Comparison of ENCODE assay signal across 8 cellular contexts in genomic region chr11:76807206-76807875, GRCh38. TPM values are rescaled to one million over a fixed set of nuclear protein-coding genes. Genes with fewer than 3 reads are reported as not detected.
DNase-seq lines count a peak whose midpoint lies in the region; ATAC-seq and TF ChIP-seq lines count a peak whose summit lies in the region.

No MANE protein-coding gene starts in this region.

- TF ChIP-seq CTCF in heart right ventricle (IDR thresholded peaks at IDR 0.05) (peak; percentile 63 to 88 (median 84)), psoas muscle (IDR thresholded peaks at IDR 0.05) (peak; percentile 80)

- H3K27me3 ChIP-seq in heart right ventricle = no peaks in the 10 kb centered on the region
- H3K27me3 ChIP-seq in psoas muscle (ENCODE audit: insufficient read depth in 3 of 3, low read length in 2 of 3) = no peaks in the 10 kb centered on the region

- H3K4me3 ChIP-seq in heart right ventricle (peak overlapping the region in 5 of 10 donors; percentile 2 to 38 (median 15)), psoas muscle (peak overlapping the region; percentile 12)

- peak; percentile 76 to 92 (median 86) for ATAC-seq in heart right ventricle
- peak; percentile 90 to 93 (median 91) for ATAC-seq in psoas muscle
- no peak for ATAC-seq in HG03097 (IDR thresholded peaks at IDR 0.05; ENCODE audit: low FRiP score, unreplicated experiment)

- peaks cover 0 to 40% (median 18%) of the 10 kb centered on the region in 9 donors for H3K4me1 ChIP-seq in heart right ventricle
- no peaks in the 10 kb centered on the region for H3K4me1 ChIP-seq in psoas muscle

- no peaks in the 10 kb centered on the region for H3K36me3 ChIP-seq in heart right ventricle
- no peaks in the 10 kb centered on the region for H3K36me3 ChIP-seq in psoas muscle (ENCODE audit: insufficient read depth in 1 of 2, low read depth in 1 of 2)

- intact Hi-C loops in heart right ventricle (cut with DNase I) = loop anchor here in 9 of 10 donors (1.0 to 10.0 kb wide), 9 partner anchors 31 to 287 kb away; partner anchors contain the start of gene ACER3 (in 1 of the 9)
- intact Hi-C loops in psoas muscle (cut with DNase I) = loop anchor here in 1 of 2 donors (2.0 to 5.0 kb wide), 2 partner anchors 111 to 285 kb away; no protein-coding TSS in a partner anchor

- H3K27ac ChIP-seq in heart right ventricle (peak overlapping the region in 2 of 10 donors; percentile 13 to 21), psoas muscle (no peak overlapping the region)

- DNase-seq in DMS79 treated with DMSO at 0.1 percent for 48 hours (lab: John Stamatoyannopoulos, UW) (peak; percentile 10), DMS79 (lab: John Stamatoyannopoulos, UW) (no peak), MV-4-11 (lab: John Stamatoyannopoulos, UW) (peak; percentile 41), SW 1271 (lab: John Stamatoyannopoulos, UW) (peak; percentile 55 to 57), heart right ventricle (peak; percentile 87 to 88), psoas muscle (peak; percentile 88 to 93)
- DNase-seq in activated naive CD8-positive, alpha-beta T cell treated with anti-CD3 and anti-CD28 coated beads, Interleukin-2, amount 50 U/mL, for 16 hours (ENCODE audit: low read depth, low spot score) = peak; percentile 29

- H3K9me3 ChIP-seq in heart right ventricle (no peaks in the 10 kb centered on the region), psoas muscle (no peaks in the 10 kb centered on the region)

- 14 to 15% methylated on average over 18 to 19 of the region's 19 CpGs for WGBS in heart right ventricle, 2 donors
- 8 to 13% (median 9%) methylated on average over 18 to 19 of the region's 19 CpGs for WGBS in psoas muscle, 3 donors

RNA-seq across cellular contexts. Expression of gene TSKU, which starts 24.2 kb away (rescaled TPM):
- total RNA-seq in heart right ventricle (10 to 100 TPM in 4 of 10 donors, 1 to 10 TPM in 6; 3.0 to 21.9 (median 6.6) TPM), psoas muscle (10 to 100 TPM in 1 of 4 donors, 1 to 10 TPM in 3; 3.1 to 11.4 (median 3.8) TPM)
- polyA plus RNA-seq in heart right ventricle (10 to 100 TPM in 1 of 2 donors, 1 to 10 TPM in 1; 6.6 to 13.7 TPM), psoas muscle (1 to 10 TPM; 3.2 to 5.1 (median 4.7) TPM)

RNA-seq across cellular contexts. Expression of gene ACER3, which starts 53.4 kb away (rescaled TPM):
- total RNA-seq in heart right ventricle (10 to 100 TPM in 5 of 10 donors, 1 to 10 TPM in 5; 8.9 to 14.8 (median 10.6) TPM), psoas muscle (1 to 10 TPM; 3.4 to 6.3 (median 5.4) TPM)
- polyA plus RNA-seq in heart right ventricle (1 to 10 TPM; 2.9 to 4.2 TPM), psoas muscle (1 to 10 TPM in 2 of 3 donors, under 1 TPM in 1; 0.76 to 2.4 (median 1.1) TPM)
